23 cellular contexts compared by ENCODE assay signal in genomic region chr22:23114721-23115020, GRCh38. TPM values are rescaled to one million over a fixed set of nuclear protein-coding genes. Genes with fewer than 3 reads are reported as not detected.
"Had no signal": no experiment of that assay in that cellular context is flagged by ENCODE, and none has a peak within 500 bp of the region (broad histone marks: within the 10 kb centered on the region; RNA-seq: fewer than 3 reads in every experiment).

No MANE protein-coding gene starts in this region.

- H3K36me3 ChIP-seq: MG63 had no signal

- H3K4me3 ChIP-seq: MG63 had no signal

- H3K4me3 Mint-ChIP-seq: activated CD8-positive, alpha-beta T cell treated with anti-CD3 and anti-CD28 coated beads, Interleukin-2, amount 10 ng/mL, durations not matched to agents 7 days and 5 days; activated naive CD4-positive, alpha-beta T cell treated with anti-CD3 and anti-CD28 coated beads for 36 hours; activated naive CD8-positive, alpha-beta T cell treated with anti-CD3 and anti-CD28 coated beads for 36 hours; activated T-cell treated with anti-CD3 and anti-CD28 coated beads, Interleukin-2, amount 50 U/mL, for 24 hours; activated T-helper 1 cell treated with anti-CD3 and anti-CD28 coated beads, Interleukin-12 subunit alpha, Interleukin-12 subunit beta, Interleukin-2, Interleukin-4 antibody, amounts not matched to agents 30 ng/mL and 10 ng/mL and 1 ng/mL, durations not matched to agents 14 hours and 24 hours and 36 hours; T-helper 1 cell treated with Interleukin-12 subunit alpha and Interleukin-12 subunit beta and Interleukin-4 antibody, amounts not matched to agents 30 μg/mL and 1 μg/mL, for 36 hours; WTC11 had no signal

- H3K9me3 Mint-ChIP-seq: activated naive CD4-positive, alpha-beta T cell treated with anti-CD3 and anti-CD28 coated beads for 36 hours; activated T-cell treated with anti-CD3 and anti-CD28 coated beads, Interleukin-2, amount 50 U/mL, for 24 hours; WTC11 had no signal

- ATAC-seq: activated CD8-positive, alpha-beta T cell treated with anti-CD3 and anti-CD28 coated beads, Interleukin-2, amount 10 ng/mL, durations not matched to agents 7 days and 5 days; PC-3; WTC11 had no signal

- H3K36me3 Mint-ChIP-seq: WTC11 had no signal

- H3K27me3 ChIP-seq: MG63 had no signal

- H3K27ac Mint-ChIP-seq: activated naive CD4-positive, alpha-beta T cell treated with anti-CD3 and anti-CD28 coated beads for 36 hours; activated naive CD8-positive, alpha-beta T cell treated with anti-CD3 and anti-CD28 coated beads for 36 hours; activated T-cell treated with anti-CD3 and anti-CD28 coated beads, Interleukin-2, amount 50 U/mL, for 24 hours; activated T-helper 1 cell treated with anti-CD3 and anti-CD28 coated beads, Interleukin-12 subunit alpha, Interleukin-12 subunit beta, Interleukin-2, Interleukin-4 antibody, amounts not matched to agents 30 ng/mL and 10 ng/mL and 1 ng/mL, durations not matched to agents 14 hours and 24 hours and 36 hours; T-helper 1 cell treated with Interleukin-12 subunit alpha and Interleukin-12 subunit beta and Interleukin-4 antibody, amounts not matched to agents 30 μg/mL and 1 μg/mL, for 36 hours; WTC11 had no signal

- DNase-seq: activated CD4-positive, alpha-beta T cell treated with anti-CD3 and anti-CD28 coated beads for 48 hours; activated CD4-positive, alpha-beta T cell treated with anti-CD3 and anti-CD28 coated beads, Interleukin-2, amount 50 U/mL, for 4 hours; activated CD4-positive, CD25-positive, alpha-beta regulatory T cell treated with anti-CD3 and anti-CD28 coated beads, Interleukin-2, amount 50 U/mL, for 72 hours; activated CD8-positive, alpha-beta memory T cell treated with anti-CD3 and anti-CD28 coated beads, Interleukin-2, amount 50 U/mL, for 48 hours; activated CD8-positive, alpha-beta T cell treated with anti-CD3 and anti-CD28 coated beads, Interleukin-2, amount 10 ng/mL, durations not matched to agents 7 days and 5 days; activated effector memory CD4-positive, alpha-beta T cell treated with anti-CD3 and anti-CD28 coated beads, Interleukin-2, amount 50 U/mL, for 16 hours; activated naive CD4-positive, alpha-beta T cell treated with anti-CD3 and anti-CD28 coated beads for 36 hours; activated naive CD8-positive, alpha-beta T cell treated with anti-CD3 and anti-CD28 coated beads for 36 hours; activated T-cell treated with anti-CD3 and anti-CD28 coated beads, Interleukin-2, amount 50 U/mL, for 24 hours; MG63; MV-4-11; NCI-H1105; NCI-H1436; NCI-H187; NCI-H2081; NCI-H446; PC-3; SHP77 had no signal

- H3K27me3 Mint-ChIP-seq: activated naive CD8-positive, alpha-beta T cell treated with anti-CD3 and anti-CD28 coated beads for 36 hours; activated T-cell treated with anti-CD3 and anti-CD28 coated beads, Interleukin-2, amount 50 U/mL, for 24 hours had no signal

- H3K9me3 ChIP-seq: MG63 had no signal

RNA-seq across cellular contexts. Expression of gene RSPH14, which starts 27.1 kb away (rescaled TPM):
- total RNA-seq: activated T-helper 1 cell treated with anti-CD3 and anti-CD28 coated beads, Interleukin-12 subunit alpha, Interleukin-12 subunit beta, Interleukin-2, Interleukin-4 antibody, amounts not matched to agents 30 ng/mL and 10 ng/mL and 1 ng/mL, durations not matched to agents 14 hours and 24 hours and 36 hours; cardiac septum; SK-MEL-5; WTC11 had no signal

RNA-seq across cellular contexts. Expression of gene RAB36, which starts 30.6 kb away (rescaled TPM):
- total RNA-seq: activated naive CD4-positive, alpha-beta T cell treated with anti-CD3 and anti-CD28 coated beads for 36 hours had no signal
